In genomic region chr16:11101283-11101682, GRCh38 we compare ENCODE assay signal across 18 cellular contexts.
DNase-seq lines count a peak whose midpoint lies in the region; TF ChIP-seq lines count a peak whose summit lies in the region.
"Had no signal": no experiment of that assay in that cellular context is flagged by ENCODE, and none has a peak within 500 bp of the region (broad histone marks: within the 10 kb centered on the region; RNA-seq: fewer than 3 reads in every experiment).

No MANE protein-coding gene starts in this region.

- no peak for TF ChIP-seq POLR2A in esophagus muscularis mucosa (IDR thresholded peaks at IDR 0.05; ENCODE audit: low read depth)

- H3K4me1 ChIP-seq in OCI-LY1 (ENCODE audit: insufficient read depth, low read length, severe bottlenecking): peaks cover 73% of the 10 kb centered on the region
- H3K4me1 ChIP-seq in esophagus muscularis mucosa: peaks cover 33 to 55% (median 41%) of the 10 kb centered on the region in 4 donors
- H3K4me1 ChIP-seq in rectal smooth muscle tissue (ENCODE audit: control insufficient read depth, insufficient read depth, low read length): peaks cover 38% of the 10 kb centered on the region
- H3K4me1 ChIP-seq in OCI-LY7 (ENCODE audit: insufficient read depth, low read length, poor library complexity, severe bottlenecking): peaks cover 35% of the 10 kb centered on the region

- TF ChIP-seq CTCF in OCI-LY1 (IDR thresholded peaks at IDR 0.05; ENCODE audit: low read length) (no peak), esophagus muscularis mucosa (IDR thresholded peaks at IDR 0.05) (no peak), OCI-LY7 (conservative IDR thresholded peaks at IDR 0.05; ENCODE audit: low read length) (no peak)

- peak overlapping the region; percentile 56 for H3K4me3 ChIP-seq in OCI-LY1 (ENCODE audit: low read depth, low read length, poor library complexity, severe bottlenecking)
- H3K4me3 ChIP-seq in esophagus muscularis mucosa: no peak overlapping the region
- H3K4me3 ChIP-seq in rectal smooth muscle tissue (ENCODE audit: low read length): no peak overlapping the region
- no peak overlapping the region for H3K4me3 ChIP-seq in OCI-LY7 (ENCODE audit: low read depth, low read length, poor library complexity, severe bottlenecking)

- WGBS in esophagus muscularis mucosa: 84% methylated on average over 6 of the region's 6 CpGs

- H3K4me3 Mint-ChIP-seq in T-helper 1 cell treated with Interleukin-12 subunit alpha and Interleukin-12 subunit beta and Interleukin-4 antibody, amounts not matched to agents 30 μg/mL and 1 μg/mL, for 36 hours: peak overlapping the region; percentile 8
- H3K4me3 Mint-ChIP-seq: CD14-positive monocyte had no signal

- intact Hi-C loops in esophagus muscularis mucosa (cut with DNase I): no loop called here
- intact Hi-C loops in OCI-LY7 (cut with micrococcal nuclease; ENCODE audit: unreplicated experiment): no loop called here

- no TSS peak for BruUV-seq in OCI-LY7 (replicated peaks; lab: Mats Ljungman, UMichigan)

- H2AFZ ChIP-seq in OCI-LY1 (ENCODE audit: low read length): no peak overlapping the region
- H2AFZ ChIP-seq in OCI-LY7 (ENCODE audit: low read length): no peak overlapping the region

- no peak for DNase-seq in T-helper 1 cell
- DNase-seq in esophagus muscularis mucosa (ENCODE audit: extremely low spot score): no peak
- DNase-seq in occipital lobe (lab: John Stamatoyannopoulos, UW): no peak
- DNase-seq in OCI-LY7 (ENCODE audit: low spot score): no peak
- no peak for DNase-seq in HK-2 (ENCODE audit: unreplicated experiment)
- DNase-seq: activated effector memory CD4-positive, alpha-beta T cell treated with Interleukin-2 at 50 U/mL for 16 hours; EL; foreskin melanocyte; midbrain; NCI-H1105 treated with DMSO at 0.1 percent for 48 hours; NCI-H226; stimulated activated CD4-positive, alpha-beta T cell treated with anti-CD3 and anti-CD28 coated beads, Interleukin-4, amount 100 ng/mL, for 4 hours; stimulated activated naive CD4-positive, alpha-beta T cell treated with Interleukin-2 at 50 U/mL for 16 hours had no signal

- no peaks in the 10 kb centered on the region for H3K9me3 Mint-ChIP-seq in T-helper 1 cell treated with Interleukin-12 subunit alpha and Interleukin-12 subunit beta and Interleukin-4 antibody, amounts not matched to agents 30 μg/mL and 1 μg/mL, for 36 hours
- H3K9me3 Mint-ChIP-seq: CD14-positive monocyte had no signal

- H3K27me3 Mint-ChIP-seq in T-helper 1 cell treated with Interleukin-12 subunit alpha and Interleukin-12 subunit beta and Interleukin-4 antibody, amounts not matched to agents 30 μg/mL and 1 μg/mL, for 36 hours (ENCODE audit: low read depth): no peaks in the 10 kb centered on the region

- H3F3A ChIP-seq in OCI-LY1 (ENCODE audit: insufficient read depth, low read length): no peaks in the 10 kb centered on the region

- H3K79me2 ChIP-seq in OCI-LY1 (ENCODE audit: insufficient read depth, low read length) (no peaks in the 10 kb centered on the region), OCI-LY7 (ENCODE audit: insufficient read depth, low read depth, low read length) (no peaks in the 10 kb centered on the region)

- POLR2A ChIA-PET in OCI-LY7 (lab: Charles Lee): interaction anchor here (2.2 kb wide), 1 partner anchor 14 kb away, joined by 8 read pairs; no protein-coding TSS in a partner anchor

- peak overlapping the region; percentile 97 for H3K27ac ChIP-seq in OCI-LY1 (ENCODE audit: low read depth, low read length, poor library complexity, severe bottlenecking)
- peak overlapping the region in 3 of 4 donors; percentile 64 to 77 (median 72) for H3K27ac ChIP-seq in esophagus muscularis mucosa (replicated peaks in 1 of 4)
- peak overlapping the region; percentile 75 for H3K27ac ChIP-seq in rectal smooth muscle tissue (ENCODE audit: low read depth, low read length)
- H3K27ac ChIP-seq in OCI-LY7 (ENCODE audit: low read depth, low read length, poor library complexity, severe bottlenecking): no peak overlapping the region
- H3K27ac ChIP-seq: 22Rv1 had no signal

- TF ChIP-seq EP300 in esophagus muscularis mucosa (IDR thresholded peaks at IDR 0.05): no peak

- H3K36me3 ChIP-seq in OCI-LY1 (ENCODE audit: insufficient read depth, low read length): no peaks in the 10 kb centered on the region
- H3K36me3 ChIP-seq in esophagus muscularis mucosa: peaks cover 0 to 4% (median 2%) of the 10 kb centered on the region in 4 donors
- no peaks in the 10 kb centered on the region for H3K36me3 ChIP-seq in rectal smooth muscle tissue (ENCODE audit: control insufficient read depth, insufficient read depth, low read length)
- peaks cover 16% of the 10 kb centered on the region for H3K36me3 ChIP-seq in OCI-LY7 (ENCODE audit: insufficient read depth, low read length)

- CTCF ChIA-PET in OCI-LY7 (lab: Charles Lee; ENCODE audit: unreplicated experiment): no interaction called here

- peak overlapping the region; percentile 83 for H3K27ac Mint-ChIP-seq in T-helper 1 cell treated with Interleukin-12 subunit alpha and Interleukin-12 subunit beta and Interleukin-4 antibody, amounts not matched to agents 30 μg/mL and 1 μg/mL, for 36 hours

- peak overlapping the region; percentile 76 for H3K9ac ChIP-seq in OCI-LY1 (ENCODE audit: low read length)
- no peak overlapping the region for H3K9ac ChIP-seq in rectal smooth muscle tissue (ENCODE audit: low read length)

- H3K9me2 ChIP-seq in OCI-LY1 (ENCODE audit: low read depth, low read length) (no peaks in the 10 kb centered on the region), OCI-LY7 (ENCODE audit: insufficient read depth, low read length) (no peaks in the 10 kb centered on the region)

- H3K27me3 ChIP-seq in OCI-LY1 (ENCODE audit: insufficient read depth, low read length) (no peaks in the 10 kb centered on the region), esophagus muscularis mucosa (no peaks in the 10 kb centered on the region), rectal smooth muscle tissue (ENCODE audit: control insufficient read depth, insufficient read depth, low read length) (no peaks in the 10 kb centered on the region)

- H3K9me3 ChIP-seq in OCI-LY1 (ENCODE audit: low read length) (no peaks in the 10 kb centered on the region), esophagus muscularis mucosa (no peaks in the 10 kb centered on the region), OCI-LY7 (ENCODE audit: low read length) (no peaks in the 10 kb centered on the region)

- H3K4me2 ChIP-seq in OCI-LY1 (ENCODE audit: low read length) (peak overlapping the region; percentile 71), OCI-LY7 (ENCODE audit: low read length) (no peak overlapping the region; the same call in 1 of the 2 replicates)

- H4K20me1 ChIP-seq in OCI-LY1 (ENCODE audit: insufficient read depth, low read length): no peaks in the 10 kb centered on the region
- H4K20me1 ChIP-seq in OCI-LY7 (ENCODE audit: insufficient read depth, low read length): no peaks in the 10 kb centered on the region

- peaks cover 24% of the 10 kb centered on the region for H3K36me3 Mint-ChIP-seq in T-helper 1 cell treated with Interleukin-12 subunit alpha and Interleukin-12 subunit beta and Interleukin-4 antibody, amounts not matched to agents 30 μg/mL and 1 μg/mL, for 36 hours (ENCODE audit: low read depth)

- H3K4me1 Mint-ChIP-seq in T-helper 1 cell treated with Interleukin-12 subunit alpha and Interleukin-12 subunit beta and Interleukin-4 antibody, amounts not matched to agents 30 μg/mL and 1 μg/mL, for 36 hours (ENCODE audit: low read depth): peaks cover 67% of the 10 kb centered on the region
